25 cellular contexts compared by ENCODE assay signal in genomic region chr16:86718118-86718517, GRCh38.
DNase-seq lines count a peak whose midpoint lies in the region; ATAC-seq and TF ChIP-seq lines count a peak whose summit lies in the region.
"Had no signal": no experiment of that assay in that cellular context is flagged by ENCODE, and none has a peak within 500 bp of the region (broad histone marks: within the 10 kb centered on the region; RNA-seq: fewer than 3 reads in every experiment).

No MANE protein-coding gene starts in this region.

- H3K4me3 ChIP-seq in GM12865 (ENCODE audit: low read depth, low read length) (no peak overlapping the region), breast epithelium (no peak overlapping the region), HAP-1 (no peak overlapping the region)
- H3K4me3 ChIP-seq: heart left ventricle, SJCRH30, stomach, upper lobe of left lung had no signal

- no peak overlapping the region; the same call in 1 of the 2 replicates for H3K14ac ChIP-seq in H9 (ENCODE audit: insufficient read depth, low read length)

- no peaks in the 10 kb centered on the region for H3K36me3 Mint-ChIP-seq in H9 (ENCODE audit: insufficient read depth in 1 of 3, low read depth in 3 of 3)
- H3K36me3 Mint-ChIP-seq: immature natural killer cell, naive B cell had no signal

- no peak overlapping the region for H4K91ac ChIP-seq in H9 (ENCODE audit: insufficient read length, low read depth, low read length)

- WGBS in H9 (ENCODE audit: extremely low coverage, insufficient read length, low lambda C conversion rate), result no CpG with 5 or more reads among the region's 9 CpGs

- no peaks in the 10 kb centered on the region for H3K27me3 ChIP-seq in H9 (ENCODE audit: insufficient read depth, low read length)
- H3K27me3 ChIP-seq in breast epithelium, result peaks cover 0 to 7% of the 10 kb centered on the region in 2 donors
- H3K27me3 ChIP-seq in HAP-1 (ENCODE audit: low read depth), result peaks cover 2% of the 10 kb centered on the region; the same call in 1 of the 2 replicates
- H3K27me3 ChIP-seq: SJCRH30, upper lobe of left lung had no signal

- H3T11ph ChIP-seq in H9 (ENCODE audit: low read length), result no peak overlapping the region

- in situ Hi-C loops in HAP-1 (cut with MboI; ENCODE audit: low sequenced_read_pairs), result no loop called here

- H3K9ac ChIP-seq in H9 (ENCODE audit: extremely low read depth, insufficient read length, low read length), result no peak overlapping the region
- H3K9ac ChIP-seq: parathyroid adenoma had no signal

- H3K23ac ChIP-seq in H9 (ENCODE audit: insufficient read length, low read depth, low read length), result no peak overlapping the region

- intact Hi-C loops in breast epithelium (cut with DNase I; ENCODE audit: low total_unique reads), result no loop called here

- H3K9me3 Mint-ChIP-seq in H9, result no peaks in the 10 kb centered on the region
- H3K9me3 Mint-ChIP-seq: central memory CD8-positive, alpha-beta T cell; immature natural killer cell had no signal

- H3K36me3 ChIP-seq in breast epithelium, result no peaks in the 10 kb centered on the region
- H3K36me3 ChIP-seq in HAP-1 (replicated peaks), result no peaks in the 10 kb centered on the region
- H3K36me3 ChIP-seq: heart left ventricle, SJCRH30, stomach, upper lobe of left lung had no signal

- no peak overlapping the region for H3K18ac ChIP-seq in H9 (ENCODE audit: insufficient read length, low read depth, low read length)

- no peak overlapping the region for H2AK5ac ChIP-seq in H9 (ENCODE audit: insufficient read length, low read length)

- H3K4me1 ChIP-seq in H9 (ENCODE audit: insufficient read depth, low read length) (peaks cover 4% of the 10 kb centered on the region), breast epithelium (peaks cover 0 to 6% of the 10 kb centered on the region in 2 donors), HAP-1 (no peaks in the 10 kb centered on the region)
- H3K4me1 ChIP-seq: heart left ventricle, parathyroid adenoma, stomach had no signal

- H3K4ac ChIP-seq in H9 (ENCODE audit: low read depth, low read length), result no peak overlapping the region

- H3K79me1 ChIP-seq in H9 (ENCODE audit: insufficient read depth, low read depth, low read length, poor library complexity, severe bottlenecking), result no peaks in the 10 kb centered on the region

- DNase-seq in GM12865 (ENCODE audit: low read depth) (peak; percentile 20), H9 (peak; percentile 41), breast epithelium (ENCODE audit: low spot score in 2 of 2) (peak in 1 of 2 donors; percentile 76), left kidney (ENCODE audit: low read depth, low spot score) (peak; percentile 86), HAP-1 (ENCODE audit: low spot score in 2 of 2) (no peak)
- DNase-seq: activated CD8-positive, alpha-beta memory T cell treated with anti-CD3 and anti-CD28 coated beads, Interleukin-2, amount 50 U/mL, for 4 hours; activated gamma-delta T cell; AML-193; COR-L47; effector CD8-positive, alpha-beta T cell; heart left ventricle; immature natural killer cell; Kasumi-1; naive B cell; NCI-H1105; NCI-H524 treated with DMSO at 0.1 percent for 48 hours; stimulated activated CD4-positive, alpha-beta T cell treated with anti-CD3 and anti-CD28 coated beads, Interleukin-1b, Interleukin-23, amount 100 ng/mL, for 48 hours; stomach; upper lobe of left lung had no signal

- H4K20me1 ChIP-seq in H9 (ENCODE audit: control insufficient read depth, insufficient read depth, insufficient read length), result no peaks in the 10 kb centered on the region

- ATAC-seq in HG02970 (IDR thresholded peaks at IDR 0.05; ENCODE audit: low FRiP score, unreplicated experiment) (no peak), GM21526 (IDR thresholded peaks at IDR 0.05; ENCODE audit: low FRiP score, unreplicated experiment) (no peak)
- ATAC-seq: activated CD4-positive, CD25-positive, alpha-beta regulatory T cell treated with anti-CD3 and anti-CD28 coated beads, Interleukin-2, amount 50 U/mL, for 24 hours; heart left ventricle had no signal

- no peak overlapping the region for H3K4me2 ChIP-seq in H9 (ENCODE audit: insufficient read depth, insufficient read length, low read length)

- H3K4me1 Mint-ChIP-seq in H9, result peaks cover 19 to 29% of the 10 kb centered on the region in 2 experiments
- H3K4me1 Mint-ChIP-seq: central memory CD8-positive, alpha-beta T cell; immature natural killer cell; naive B cell had no signal

- H3K27ac ChIP-seq in H9 (ENCODE audit: insufficient read length, low read depth, low read length), result no peak overlapping the region
- peak overlapping the region; percentile 52 to 80 for H3K27ac ChIP-seq in breast epithelium
- H3K27ac ChIP-seq: heart left ventricle, parathyroid adenoma, SJCRH30, stomach, upper lobe of left lung had no signal

- no peak overlapping the region for H3K27ac Mint-ChIP-seq in H9
- H3K27ac Mint-ChIP-seq: immature natural killer cell had no signal

- no peak overlapping the region for H2BK20ac ChIP-seq in H9 (ENCODE audit: low read depth, low read length, poor library complexity, severe bottlenecking)

- no peak for TF ChIP-seq POLR2A in breast epithelium (IDR thresholded peaks at IDR 0.05)

- H2BK12ac ChIP-seq in H9 (ENCODE audit: insufficient read length, low read depth, low read length), result no peak overlapping the region

- H2BK120ac ChIP-seq in H9 (ENCODE audit: low read depth, low read length, poor library complexity, severe bottlenecking), result no peak overlapping the region

- no peak overlapping the region for H4K5ac ChIP-seq in H9 (ENCODE audit: insufficient read length, low read depth, low read length)

- H3K23me2 ChIP-seq in H9 (ENCODE audit: insufficient read length, low read depth, low read length, poor library complexity, severe bottlenecking), result no peaks in the 10 kb centered on the region

- no peaks in the 10 kb centered on the region for H3K9me3 ChIP-seq in H9 (ENCODE audit: control insufficient read depth, low read depth, low read length)
- no peaks in the 10 kb centered on the region for H3K9me3 ChIP-seq in breast epithelium
- H3K9me3 ChIP-seq in HAP-1, result no peaks in the 10 kb centered on the region
- H3K9me3 ChIP-seq: heart left ventricle, SJCRH30, stomach, upper lobe of left lung had no signal

- no peaks in the 10 kb centered on the region for H3K79me2 ChIP-seq in H9 (ENCODE audit: insufficient read depth, low read length)
- H3K79me2 ChIP-seq: parathyroid adenoma had no signal

- no peak overlapping the region for H2BK5ac ChIP-seq in H9 (ENCODE audit: insufficient read length, low read length)

- peaks cover 2% of the 10 kb centered on the region; the same call in 1 of the 2 replicates for H3K27me3 Mint-ChIP-seq in H9 (ENCODE audit: low read depth)

- H3K4me3 Mint-ChIP-seq in H9, result no peak overlapping the region
- H3K4me3 Mint-ChIP-seq: central memory CD8-positive, alpha-beta T cell; immature natural killer cell; naive B cell had no signal

- TF ChIP-seq CTCF in GM12865 (IDR thresholded peaks at IDR 0.05; ENCODE audit: insufficient read depth, low read depth, low read length, missing control alignments) (no peak), H9 (conservative IDR thresholded peaks at IDR 0.05) (no peak), breast epithelium (IDR thresholded peaks at IDR 0.05) (no peak)

- H4K8ac ChIP-seq in H9 (replicated peaks; ENCODE audit: insufficient read length, low read depth, low read length), result no peak overlapping the region

- no peak overlapping the region for H2BK15ac ChIP-seq in H9 (ENCODE audit: low read depth, low read length)

- no peak overlapping the region for H3K56ac ChIP-seq in H9 (ENCODE audit: insufficient read length, low read depth, low read length)

- no peak overlapping the region for H2AFZ ChIP-seq in H9 (ENCODE audit: low read length)
- H2AFZ ChIP-seq: parathyroid adenoma had no signal

Comparison
In these comparisons a context has a peak if more than half of its experiments do, and no peak if none do; other contexts are left out.
1. DNase-seq: peak in GM12865 (single experiment), H9 (single experiment) and left kidney (single experiment); none in HAP-1 (0 of 2).